26 cellular contexts compared by ENCODE assay signal in the genomic region with DNA sequence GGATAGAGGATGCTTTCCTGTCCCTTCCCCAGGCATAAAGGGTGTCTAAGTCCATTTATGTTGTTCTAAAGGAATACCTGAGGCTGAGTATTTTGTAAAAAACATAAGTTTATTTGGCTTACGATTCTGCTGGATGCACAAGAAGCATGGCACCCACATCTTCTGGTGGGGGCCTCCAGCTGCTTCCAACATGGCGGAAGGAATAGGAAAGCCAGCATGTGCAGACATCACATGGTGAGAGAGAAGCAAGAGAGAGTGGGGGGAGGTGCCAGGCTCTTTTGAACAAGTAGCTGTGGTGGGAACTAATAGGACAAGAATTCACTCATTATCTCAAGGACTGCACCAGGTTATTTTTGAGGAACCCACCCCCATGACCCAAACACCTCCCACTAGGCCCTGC.
"Had no signal": no experiment of that assay in that cellular context is flagged by ENCODE, and none has a peak within 500 bp of the region (broad histone marks: within the 10 kb centered on the region; RNA-seq: fewer than 3 reads in every experiment).

No MANE protein-coding gene starts in this region.

- ATAC-seq: foreskin keratinocyte; gastroesophageal sphincter; heart left ventricle; left ventricle myocardium superior; lower lobe of right lung; natural killer cell; sciatic nerve; stimulated activated naive CD8-positive, alpha-beta T cell treated with anti-CD3 and anti-CD28 coated beads, Interleukin-15, amount 100 ng/mL, for 72 hours; upper lobe of right lung had no signal

- H3K9me3 ChIP-seq: colonic mucosa, gastroesophageal sphincter, lower lobe of right lung, suprapubic skin, uterus had no signal

- H3K4me1 ChIP-seq: colonic mucosa, foreskin keratinocyte, gastroesophageal sphincter, heart left ventricle, lower lobe of right lung, parathyroid adenoma, right atrium auricular region, suprapubic skin, transverse colon, upper lobe of right lung, uterus had no signal

- DNase-seq: colonic mucosa; effector memory CD4-positive, alpha-beta T cell; foreskin keratinocyte; heart left ventricle; left ventricle myocardium superior; lower lobe of right lung; natural killer cell; stimulated activated CD4-positive, alpha-beta T cell treated with anti-CD3 and anti-CD28 coated beads, Interleukin-12 subunit alpha, Interleukin-12 subunit beta, amount 100 ng/mL, for 4 hours; stimulated activated CD4-positive, alpha-beta T cell treated with anti-CD3 and anti-CD28 coated beads, Interleukin-1b, Interleukin-23, amount 100 ng/mL, for 48 hours; stimulated activated CD4-positive, alpha-beta T cell treated with anti-CD3 and anti-CD28 coated beads, Interleukin-4, amount 100 ng/mL, for 1 hour; stimulated activated CD8-positive, alpha-beta memory T cell treated with anti-CD3 and anti-CD28 coated beads, Interleukin-4, amount 100 ng/mL, for 48 hours; stimulated activated naive CD4-positive, alpha-beta T cell; stimulated activated naive CD8-positive, alpha-beta T cell treated with anti-CD3 and anti-CD28 coated beads, Interleukin-15, amount 100 ng/mL, for 72 hours; transverse colon; upper lobe of right lung; uterus had no signal

- H3K4me2 ChIP-seq: hepatocyte, smooth muscle cell had no signal

- H3K9ac ChIP-seq: parathyroid adenoma had no signal

- H3K4me1 Mint-ChIP-seq: natural killer cell; stimulated activated naive CD8-positive, alpha-beta T cell treated with anti-CD3 and anti-CD28 coated beads, Interleukin-15, amount 100 ng/mL, for 72 hours had no signal

- H3K4me3 ChIP-seq: colonic mucosa, esophagus muscularis mucosa, gastroesophageal sphincter, heart left ventricle, hepatocyte, lower lobe of right lung, right atrium auricular region, smooth muscle cell, suprapubic skin, transverse colon, upper lobe of right lung, uterus had no signal

- H3K27me3 Mint-ChIP-seq: dendritic cell treated with granulocyte-macrophage colony-stimulating factor and Interleukin-4, amounts not matched to agents 40 ng/mL and 50 ng/mL, for 4 days had no signal

- H3K27ac Mint-ChIP-seq: dendritic cell treated with granulocyte-macrophage colony-stimulating factor and Interleukin-4, amounts not matched to agents 40 ng/mL and 50 ng/mL, for 4 days; natural killer cell; progenitor cell of endocrine pancreas; stimulated activated naive CD8-positive, alpha-beta T cell treated with anti-CD3 and anti-CD28 coated beads, Interleukin-15, amount 100 ng/mL, for 72 hours had no signal

- H2AFZ ChIP-seq: hepatocyte, parathyroid adenoma had no signal

- H3K27ac ChIP-seq: colonic mucosa, esophagus muscularis mucosa, foreskin keratinocyte, gastroesophageal sphincter, heart left ventricle, hepatocyte, lower lobe of right lung, parathyroid adenoma, right atrium auricular region, suprapubic skin, transverse colon, upper lobe of right lung, uterus had no signal

- H3K79me2 ChIP-seq: hepatocyte, parathyroid adenoma had no signal

- H3K27me3 ChIP-seq: colonic mucosa, esophagus muscularis mucosa, foreskin keratinocyte, gastroesophageal sphincter, heart left ventricle, hepatocyte, right atrium auricular region, suprapubic skin, transverse colon, upper lobe of right lung, uterus had no signal

- H3K4me3 Mint-ChIP-seq: dendritic cell treated with granulocyte-macrophage colony-stimulating factor and Interleukin-4, amounts not matched to agents 40 ng/mL and 50 ng/mL, for 4 days; natural killer cell; stimulated activated naive CD8-positive, alpha-beta T cell treated with anti-CD3 and anti-CD28 coated beads, Interleukin-15, amount 100 ng/mL, for 72 hours had no signal

- H3K36me3 ChIP-seq: colonic mucosa, esophagus muscularis mucosa, gastroesophageal sphincter, heart left ventricle, lower lobe of right lung, right atrium auricular region, suprapubic skin, transverse colon, upper lobe of right lung, uterus had no signal
